Comparison of ENCODE assay signal across 8 cellular contexts in genomic region chr14:49892301-49892635, GRCh38. TPM values are rescaled to one million over a fixed set of nuclear protein-coding genes. Genes with fewer than 3 reads are reported as not detected.
DNase-seq lines count a peak whose midpoint lies in the region; ATAC-seq and TF ChIP-seq lines count a peak whose summit lies in the region.

No MANE protein-coding gene starts in this region.

- H3K36me3 ChIP-seq in ES-I3 (ENCODE audit: insufficient read depth, low read length) = no peaks in the 10 kb centered on the region
- H3K36me3 ChIP-seq in hepatocyte (replicated peaks; ENCODE audit: insufficient read depth, low read depth) = peaks cover 5% of the 10 kb centered on the region
- peaks cover 5% of the 10 kb centered on the region for H3K36me3 ChIP-seq in rectal smooth muscle tissue (ENCODE audit: control insufficient read depth, insufficient read depth, low read length)

- ATAC-seq in GM21723 (IDR thresholded peaks at IDR 0.05; ENCODE audit: unreplicated experiment) = peak; percentile 47
- ATAC-seq in GM19328 (IDR thresholded peaks at IDR 0.05; ENCODE audit: unreplicated experiment) = no peak

- peak overlapping the region; percentile 55 for H2AFZ ChIP-seq in hepatocyte

- H4K20me1 ChIP-seq in hepatocyte (ENCODE audit: insufficient read depth, poor library complexity, severe bottlenecking) = peaks cover 35% of the 10 kb centered on the region

- H3K4me1 ChIP-seq in ES-I3 (ENCODE audit: insufficient read depth, low read length) (0 out of 2 replicates have a peak, but pooled peaks cover 9% of the 10 kb centered on the region), hepatocyte (ENCODE audit: insufficient read depth) (peaks cover 17% of the 10 kb centered on the region), rectal smooth muscle tissue (ENCODE audit: control insufficient read depth, insufficient read depth, low read length) (peaks cover 16% of the 10 kb centered on the region)

- H3K4me3 ChIP-seq in astrocyte of the spinal cord (ENCODE audit: low read depth, low read length) (peak overlapping the region; percentile 90), hepatocyte (peak overlapping the region; percentile 25), rectal smooth muscle tissue (ENCODE audit: low read length) (peak overlapping the region; percentile 74)

- peak overlapping the region; percentile 77 for H3K4me2 ChIP-seq in hepatocyte

- H3K9me2 ChIP-seq in hepatocyte (replicated peaks; ENCODE audit: insufficient read depth) = no peaks in the 10 kb centered on the region

- DNase-seq in Kasumi-1 (lab: John Stamatoyannopoulos, UW) (peak; percentile 95 to 96), SHP77 (lab: John Stamatoyannopoulos, UW) (peak; percentile 67 to 74), astrocyte of the spinal cord (ENCODE audit: low read depth, low spot score) (peak; percentile 84), hepatocyte (ENCODE audit: low spot score) (peak; percentile 83)

- no peaks in the 10 kb centered on the region for H3K27me3 ChIP-seq in hepatocyte
- no peaks in the 10 kb centered on the region for H3K27me3 ChIP-seq in rectal smooth muscle tissue (ENCODE audit: control insufficient read depth, insufficient read depth, low read length)

- H3K9ac ChIP-seq in ES-I3 (ENCODE audit: low read depth, low read length) = peak overlapping the region; percentile 96
- peak overlapping the region; percentile 91 for H3K9ac ChIP-seq in rectal smooth muscle tissue (ENCODE audit: low read length)

- H3K27ac ChIP-seq in hepatocyte = peak overlapping the region; percentile 100
- peak overlapping the region; percentile 100 for H3K27ac ChIP-seq in rectal smooth muscle tissue (ENCODE audit: low read depth, low read length)

- TF ChIP-seq CTCF in astrocyte of the spinal cord (IDR thresholded peaks at IDR 0.05; ENCODE audit: low read depth, low read length) (no peak), hepatocyte (IDR thresholded peaks at IDR 0.05; ENCODE audit: poor library complexity) (no peak)

- in situ Hi-C loops in astrocyte of the spinal cord (cut with HindIII; ENCODE audit: low sequenced_read_pairs) = no loop called here

- peaks cover 43% of the 10 kb centered on the region for H3K79me2 ChIP-seq in hepatocyte

- WGBS in hepatocyte (ENCODE audit: low lambda C conversion rate, missing lambda C conversion rate) = 5% methylated on average over 11 of the region's 12 CpGs

- H3K9me3 ChIP-seq in ES-I3 (ENCODE audit: control insufficient read depth, insufficient read depth, low read length) (no peaks in the 10 kb centered on the region), hepatocyte (ENCODE audit: low read depth) (no peaks in the 10 kb centered on the region)

RNA-seq across cellular contexts. Expression of gene ARF6, which starts 0.6 kb away (rescaled TPM):
- 64.8 and 67.6 TPM in 2 replicates for total RNA-seq in hepatocyte
- 52.1 and 53.9 TPM in 2 replicates for polyA plus RNA-seq in hepatocyte

RNA-seq across cellular contexts. Expression of gene NEMF, which starts 39.7 kb away (rescaled TPM):
- 34.0 and 62.9 TPM in 2 replicates for total RNA-seq in hepatocyte
- polyA plus RNA-seq in hepatocyte = 49.5 and 69.9 TPM in 2 replicates

Comparison
In these comparisons a context has a peak if more than half of its experiments do, and no peak if none do; other contexts are left out.
1. H3K4me3 ChIP-seq: peak in every context shown above with its lines; median percentile 90 in astrocyte of the spinal cord; 74 in rectal smooth muscle tissue; 25 in hepatocyte.